ENCODE assay signal across 8 cellular contexts in the genomic region with DNA sequence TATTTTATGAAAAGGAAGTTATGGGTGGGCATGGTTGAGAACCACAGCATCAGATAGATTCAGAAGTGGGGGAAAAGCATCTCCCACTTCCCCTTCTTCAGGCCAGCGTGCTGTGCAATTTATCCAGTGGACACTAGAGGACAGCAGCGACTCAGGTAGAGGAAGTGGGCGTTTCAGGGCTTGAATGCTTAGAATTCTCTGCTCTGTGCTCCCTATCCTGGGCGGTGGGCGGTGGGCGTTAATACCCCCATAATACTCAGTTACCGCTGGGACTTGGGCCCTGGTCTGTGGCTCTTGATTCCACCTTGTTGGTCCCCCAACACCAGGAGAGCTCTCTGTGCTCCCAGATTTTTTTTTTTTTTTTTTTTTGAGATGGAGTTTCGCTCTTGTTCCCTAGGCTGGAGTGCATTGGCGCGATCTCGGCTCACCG. TPM values are rescaled to one million over a fixed set of nuclear protein-coding genes. Genes with fewer than 3 reads are reported as not detected.
DNase-seq lines count a peak whose midpoint lies in the region; ATAC-seq and TF ChIP-seq lines count a peak whose summit lies in the region.
"Had no signal": no experiment of that assay in that cellular context is flagged by ENCODE, and none has a peak within 500 bp of the region (broad histone marks: within the 10 kb centered on the region; RNA-seq: fewer than 3 reads in every experiment).

No MANE protein-coding gene starts in this region.

- DNase-seq in GM10248 (ENCODE audit: extremely low spot score) (peak; percentile 60), NCI-H1092 (lab: John Stamatoyannopoulos, UW) (peak; percentile 19), T-cell (peak in 32 of 34 experiments; percentile 6 to 59 (median 32)), left colon (peak; percentile 33 to 67)
- DNase-seq in stimulated activated CD4-positive, alpha-beta T cell treated with anti-CD3 and anti-CD28 coated beads, TNF-alpha, amount 100 ng/mL, for 48 hours (ENCODE audit: low read depth in 3 of 3), result peak in 2 of 3 donors; percentile 14 to 16

- POLR2A ChIA-PET in GM10248 (lab: Yijun Ruan, JAX), result no interaction called here
- POLR2A ChIA-PET in T-cell (lab: Charles Lee), result no interaction called here

- CTCF ChIA-PET in GM10248 (lab: Yijun Ruan, JAX) (interaction anchor here (0.7 to 2.5 kb wide), 10 partner anchors 10 to 202 kb away, joined by 3 to 11 read pairs (median 4); a partner anchor contains a TSS), T-cell (lab: Charles Lee) (interaction anchor here (0.6 to 0.7 kb wide), 5 partner anchors 15 to 1103 kb away, joined by 3 to 9 read pairs (median 4); no protein-coding TSS in a partner anchor)

- H3K4me3 Mint-ChIP-seq in T-cell, result no peak overlapping the region
- no peak overlapping the region for H3K4me3 Mint-ChIP-seq in brain

- H3K36me3 Mint-ChIP-seq in T-cell (no peaks in the 10 kb centered on the region), brain (no peaks in the 10 kb centered on the region)

- H3K27ac Mint-ChIP-seq in T-cell, result no peak overlapping the region
- no peak overlapping the region for H3K27ac Mint-ChIP-seq in brain

- H3K27me3 Mint-ChIP-seq in T-cell (peaks cover 0 to 4% of the 10 kb centered on the region in 2 donors), brain (no peaks in the 10 kb centered on the region)

- intact Hi-C loops in left colon (cut with DNase I, micrococcal nuclease), result no loop called here

- H3K9me3 Mint-ChIP-seq in T-cell (no peaks in the 10 kb centered on the region), brain (no peaks in the 10 kb centered on the region)

- peaks cover 0 to 2% (median 0%) of the 10 kb centered on the region in 3 donors for H3K4me1 Mint-ChIP-seq in T-cell
- no peaks in the 10 kb centered on the region for H3K4me1 Mint-ChIP-seq in brain

- TF ChIP-seq CTCF in GM10248 (IDR thresholded peaks at IDR 0.05; ENCODE audit: control extremely low read depth, extremely low read depth, low read depth, missing control alignments) (peak; percentile 90), brain (conservative IDR thresholded peaks at IDR 0.05) (peak; percentile 70 to 82)

- ATAC-seq in T-cell (replicated peaks in 1 of 4) (peak; percentile 73 to 77 (median 76)), left colon (peak; percentile 77), HG02938 (IDR thresholded peaks at IDR 0.05; ENCODE audit: unreplicated experiment) (no peak)

RNA-seq across cellular contexts. Expression of a gene that starts 3.7 kb away (rescaled TPM):
- total RNA-seq in T-cell (not detected), left colon (not detected)
- polyA plus RNA-seq in brain (ENCODE audit: insufficient read depth, low read depth, low replicate concordance), result not detected
- polyA plus RNA-seq: adipose tissue had no signal

RNA-seq across cellular contexts. Expression of a gene that starts 16.6 kb away (rescaled TPM):
- total RNA-seq in T-cell (1 to 10 TPM in 2 of 5 donors, under 1 TPM in 3; 0.40 to 1.5 (median 0.83) TPM), left colon (1 to 10 TPM in 1 of 2 donors, under 1 TPM in 1; 0.36 to 2.1 TPM)
- polyA plus RNA-seq in brain (ENCODE audit: insufficient read depth, low read depth, low replicate concordance), result 13.0 TPM
- polyA plus RNA-seq: adipose tissue had no signal

RNA-seq across cellular contexts. Expression of a gene that starts 34.1 kb away (rescaled TPM):
- total RNA-seq in T-cell (not detected), left colon (under 1 TPM in 1 of 2 donors, not detected in 1; 0.25 TPM)
- polyA plus RNA-seq in brain (ENCODE audit: insufficient read depth, low read depth, low replicate concordance), result not detected

RNA-seq across cellular contexts. Expression of a gene that starts 39.4 kb away (rescaled TPM):
- total RNA-seq in T-cell (not detected), left colon (1 to 10 TPM; 2.3 to 4.3 TPM)
- 4.4 TPM for polyA plus RNA-seq in brain (ENCODE audit: insufficient read depth, low read depth, low replicate concordance)

RNA-seq across cellular contexts. Expression of a gene that starts 54.2 kb away (rescaled TPM):
- not detected for total RNA-seq in T-cell
- not detected for polyA plus RNA-seq in brain (ENCODE audit: insufficient read depth, low read depth, low replicate concordance)
- 10 to 100 TPM; 79.8 to 81.3 TPM for total RNA-seq in left colon
